In the genomic region with DNA sequence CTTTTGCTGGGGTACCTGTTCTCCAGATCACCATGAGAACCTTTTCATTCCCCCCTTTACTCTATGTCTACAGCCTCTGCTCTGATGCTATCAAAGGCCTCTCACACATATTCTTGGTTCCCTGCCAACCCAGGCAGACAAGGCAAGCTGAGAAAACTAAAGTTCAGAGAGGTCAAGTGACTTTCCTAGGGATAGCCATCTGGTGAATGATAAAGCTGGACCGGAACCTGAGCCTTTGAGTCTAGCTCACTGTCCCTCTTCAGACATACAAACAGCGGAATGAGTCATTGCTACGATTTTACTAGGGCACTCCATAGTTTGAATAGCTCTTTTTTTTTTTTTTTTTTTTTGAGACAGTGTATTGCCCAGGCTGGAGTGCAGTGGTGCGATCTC, we compare ENCODE assay signal across 9 cellular contexts.
DNase-seq lines count a peak whose midpoint lies in the region; ATAC-seq and TF ChIP-seq lines count a peak whose summit lies in the region.
"Had no signal": no experiment of that assay in that cellular context is flagged by ENCODE, and none has a peak within 500 bp of the region (broad histone marks: within the 10 kb centered on the region; RNA-seq: fewer than 3 reads in every experiment).

No MANE protein-coding gene starts in this region.

- no peak overlapping the region for H3K27ac ChIP-seq in DOHH2 (ENCODE audit: low read depth, low read length)

- H3K36me3 ChIP-seq in DOHH2 (ENCODE audit: control insufficient read depth, low read length), result no peaks in the 10 kb centered on the region

- H3K9me2 ChIP-seq in DOHH2 (replicated peaks; ENCODE audit: control insufficient read depth, low read length), result no peaks in the 10 kb centered on the region

- no peaks in the 10 kb centered on the region for H3K27me3 ChIP-seq in DOHH2 (ENCODE audit: control insufficient read depth, low read length)

- no peaks in the 10 kb centered on the region for H3K9me3 Mint-ChIP-seq in progenitor cell of endocrine pancreas (ENCODE audit: low read depth)

- peak; percentile 70 for DNase-seq in NCI-H748 treated with DMSO at 0.1 percent for 48 hours (lab: John Stamatoyannopoulos, UW)
- peak; percentile 51 to 78 for DNase-seq in erythroblast (lab: John Stamatoyannopoulos, UW)
- no peak for DNase-seq in progenitor cell of endocrine pancreas (ENCODE audit: low spot score, unreplicated experiment)
- no peak for DNase-seq in RKO (ENCODE audit: low spot score)
- no peak for DNase-seq in MV-4-11 (lab: John Stamatoyannopoulos, UW)

- H3K4me1 Mint-ChIP-seq in progenitor cell of endocrine pancreas (ENCODE audit: low read depth), result peaks cover 50% of the 10 kb centered on the region

- H3F3A ChIP-seq in DOHH2 (ENCODE audit: control insufficient read depth, insufficient read depth), result no peaks in the 10 kb centered on the region

- H3K4me2 ChIP-seq in DOHH2 (ENCODE audit: low read length), result 0 out of 2 replicates have a peak overlapping the region, but pooled peaks have one; percentile 10

- no peak for TF ChIP-seq POLR2A in erythroblast (IDR thresholded peaks at IDR 0.05; ENCODE audit: low read length)

- H3K27ac Mint-ChIP-seq in progenitor cell of endocrine pancreas, result peak overlapping the region; percentile 78

- no peaks in the 10 kb centered on the region for H3K36me3 Mint-ChIP-seq in progenitor cell of endocrine pancreas (ENCODE audit: insufficient read depth)

- ATAC-seq in GM18519 (IDR thresholded peaks at IDR 0.05; ENCODE audit: low FRiP score, unreplicated experiment) (no peak), GM21515 (IDR thresholded peaks at IDR 0.05; ENCODE audit: unreplicated experiment) (no peak)
- ATAC-seq: Panc1 had no signal

- H3K79me2 ChIP-seq in DOHH2 (ENCODE audit: control insufficient read depth, low read length), result no peaks in the 10 kb centered on the region

- no peaks in the 10 kb centered on the region for H4K20me1 ChIP-seq in DOHH2 (ENCODE audit: control insufficient read depth, insufficient read depth, low read depth, low read length)

- TF ChIP-seq CTCF in DOHH2 (IDR thresholded peaks at IDR 0.05; ENCODE audit: low read depth, low read length, poor library complexity, severe bottlenecking) (no peak), progenitor cell of endocrine pancreas (IDR thresholded peaks at IDR 0.05; ENCODE audit: unreplicated experiment) (no peak)

- H3K4me1 ChIP-seq in DOHH2 (ENCODE audit: control insufficient read depth, low read length), result peaks cover 20% of the 10 kb centered on the region

- H3K27me3 Mint-ChIP-seq in progenitor cell of endocrine pancreas, result no peaks in the 10 kb centered on the region

- H3K9me3 ChIP-seq in DOHH2 (ENCODE audit: control insufficient read depth, insufficient read depth, low read length), result no peaks in the 10 kb centered on the region

- no peak overlapping the region for H3K4me3 ChIP-seq in DOHH2 (ENCODE audit: low read length)

- H3K4me3 Mint-ChIP-seq in progenitor cell of endocrine pancreas (ENCODE audit: low read depth), result no peak overlapping the region

Comparison
In these comparisons a context has a peak if more than half of its experiments do, and no peak if none do; other contexts are left out.
1. DNase-seq: peak in NCI-H748 treated with DMSO at 0.1 percent for 48 hours (single experiment) and erythroblast (2 of 2); none in progenitor cell of endocrine pancreas (single experiment), RKO (single experiment) and MV-4-11 (single experiment).